Comparison of ENCODE assay signal across 17 cellular contexts in genomic region chr2:88955607-88956006, GRCh38.
DNase-seq lines count a peak whose midpoint lies in the region; ATAC-seq lines count a peak whose summit lies in the region.
"Had no signal": no experiment of that assay in that cellular context is flagged by ENCODE, and none has a peak within 500 bp of the region (broad histone marks: within the 10 kb centered on the region; RNA-seq: fewer than 3 reads in every experiment).

No MANE protein-coding gene starts in this region.

- H3K9me3 Mint-ChIP-seq in activated T-helper 17 cell treated with anti-CD3 and anti-CD28 coated beads, Interleukin-2, amount 50 U/mL, for 72 hours, result no peaks in the 10 kb centered on the region
- H3K9me3 Mint-ChIP-seq in stimulated activated effector memory CD8-positive, alpha-beta T cell treated with anti-CD3 and anti-CD28 coated beads, Interleukin-12 subunit alpha, Interleukin-12 subunit beta, amount 100 ng/mL, for 72 hours, result peaks cover 2% of the 10 kb centered on the region

- intact Hi-C loops in left ventricle myocardium superior (cut with micrococcal nuclease), result no loop called here

- peak; percentile 65 for ATAC-seq in HG03442 (IDR thresholded peaks at IDR 0.05; ENCODE audit: unreplicated experiment)
- peak; percentile 35 for ATAC-seq in activated T-helper 17 cell treated with anti-CD3 and anti-CD28 coated beads, Interleukin-2, amount 50 U/mL, for 72 hours (replicated peaks)
- ATAC-seq in stimulated activated effector memory CD8-positive, alpha-beta T cell treated with anti-CD3 and anti-CD28 coated beads, Interleukin-12 subunit alpha, Interleukin-12 subunit beta, amount 100 ng/mL, for 72 hours, result peak; percentile 60
- ATAC-seq in left ventricle myocardium superior, result no peak
- ATAC-seq in GM19351 (IDR thresholded peaks at IDR 0.05; ENCODE audit: unreplicated experiment), result no peak

- H3K36me3 Mint-ChIP-seq in activated T-helper 17 cell treated with anti-CD3 and anti-CD28 coated beads, Interleukin-2, amount 50 U/mL, for 72 hours (ENCODE audit: low read depth), result no peaks in the 10 kb centered on the region
- no peaks in the 10 kb centered on the region for H3K36me3 Mint-ChIP-seq in stimulated activated effector memory CD8-positive, alpha-beta T cell treated with anti-CD3 and anti-CD28 coated beads, Interleukin-12 subunit alpha, Interleukin-12 subunit beta, amount 100 ng/mL, for 72 hours
- H3K36me3 Mint-ChIP-seq: CD4-positive, CD25-positive, alpha-beta regulatory T cell; CD8-positive, alpha-beta memory T cell had no signal

- peak; percentile 12 for DNase-seq in ELR (ENCODE audit: low read depth)
- no peak for DNase-seq in stimulated activated effector memory CD8-positive, alpha-beta T cell treated with anti-CD3 and anti-CD28 coated beads, Interleukin-12 subunit alpha, Interleukin-12 subunit beta, amount 100 ng/mL, for 72 hours (ENCODE audit: low spot score in 2 of 2)
- DNase-seq in left ventricle myocardium superior, result no peak
- no peak for DNase-seq in retina
- DNase-seq: ACHN; BE2C; C1 segment of cervical spinal cord; CD4-positive, CD25-positive, alpha-beta regulatory T cell; CD8-positive, alpha-beta memory T cell; COR-L47; DMS 273 treated with DMSO at 0.1 percent for 48 hours; DMS53; DND-41; H9 had no signal

- H3K27ac Mint-ChIP-seq in activated T-helper 17 cell treated with anti-CD3 and anti-CD28 coated beads, Interleukin-2, amount 50 U/mL, for 72 hours, result no peak overlapping the region
- no peak overlapping the region for H3K27ac Mint-ChIP-seq in stimulated activated effector memory CD8-positive, alpha-beta T cell treated with anti-CD3 and anti-CD28 coated beads, Interleukin-12 subunit alpha, Interleukin-12 subunit beta, amount 100 ng/mL, for 72 hours
- H3K27ac Mint-ChIP-seq: CD4-positive, CD25-positive, alpha-beta regulatory T cell; CD8-positive, alpha-beta memory T cell; H9 had no signal

- H3K4me3 Mint-ChIP-seq in activated T-helper 17 cell treated with anti-CD3 and anti-CD28 coated beads, Interleukin-2, amount 50 U/mL, for 72 hours, result no peak overlapping the region
- no peak overlapping the region for H3K4me3 Mint-ChIP-seq in stimulated activated effector memory CD8-positive, alpha-beta T cell treated with anti-CD3 and anti-CD28 coated beads, Interleukin-12 subunit alpha, Interleukin-12 subunit beta, amount 100 ng/mL, for 72 hours
- H3K4me3 Mint-ChIP-seq: CD4-positive, CD25-positive, alpha-beta regulatory T cell; H9 had no signal

- H3K27me3 Mint-ChIP-seq in activated T-helper 17 cell treated with anti-CD3 and anti-CD28 coated beads, Interleukin-2, amount 50 U/mL, for 72 hours, result peaks cover 30% of the 10 kb centered on the region

- no peaks in the 10 kb centered on the region for H3K4me1 Mint-ChIP-seq in activated T-helper 17 cell treated with anti-CD3 and anti-CD28 coated beads, Interleukin-2, amount 50 U/mL, for 72 hours
- H3K4me1 Mint-ChIP-seq in stimulated activated effector memory CD8-positive, alpha-beta T cell treated with anti-CD3 and anti-CD28 coated beads, Interleukin-12 subunit alpha, Interleukin-12 subunit beta, amount 100 ng/mL, for 72 hours, result no peaks in the 10 kb centered on the region
- H3K4me1 Mint-ChIP-seq: CD4-positive, CD25-positive, alpha-beta regulatory T cell; CD8-positive, alpha-beta memory T cell; H9 had no signal

Comparison
In these comparisons a context has a peak if more than half of its experiments do, and no peak if none do; other contexts are left out.
1. ATAC-seq: peak in HG03442 (single experiment), activated T-helper 17 cell treated with anti-CD3 and anti-CD28 coated beads, Interleukin-2, amount 50 U/mL, for 72 hours (single experiment) and stimulated activated effector memory CD8-positive, alpha-beta T cell treated with anti-CD3 and anti-CD28 coated beads, Interleukin-12 subunit alpha, Interleukin-12 subunit beta, amount 100 ng/mL, for 72 hours (single experiment); none in left ventricle myocardium superior (single experiment) and GM19351 (single experiment).